ENCODE assay signal across 12 cellular contexts in the genomic region with DNA sequence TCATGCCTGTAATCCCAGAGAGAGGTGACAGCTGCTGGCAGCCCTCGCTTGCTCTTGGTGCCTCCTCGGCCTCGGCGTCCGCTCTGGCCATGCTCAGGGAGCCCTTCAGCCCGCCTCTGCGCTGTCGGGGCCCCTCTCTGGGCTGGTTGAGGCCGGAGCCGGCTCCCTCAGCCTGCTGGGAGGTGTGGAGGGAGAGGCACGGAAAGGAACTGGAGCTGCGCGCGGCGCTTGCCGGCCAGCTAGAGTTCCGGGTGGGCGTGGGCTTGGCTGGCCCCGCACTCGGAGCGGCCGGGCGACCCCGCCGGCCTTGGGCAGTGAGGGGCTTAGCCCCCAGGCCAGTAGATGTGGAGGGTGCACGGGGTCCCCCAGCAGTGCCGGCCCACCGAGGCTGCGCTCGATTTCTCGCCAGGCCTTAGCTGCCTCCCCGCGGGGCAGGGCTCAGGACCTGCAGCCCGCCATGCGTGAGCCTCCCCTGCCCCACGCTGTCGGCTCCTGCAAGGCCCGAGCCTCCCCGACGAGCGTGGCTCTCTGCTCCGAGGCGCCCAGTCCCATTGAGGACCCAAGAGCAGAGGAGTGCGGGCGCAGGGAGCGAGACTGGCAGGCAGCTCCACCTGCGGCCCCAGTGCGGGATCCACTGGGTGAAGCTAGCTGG. TPM values are rescaled to one million over a fixed set of nuclear protein-coding genes. Genes with fewer than 3 reads are reported as not detected.
DNase-seq lines count a peak whose midpoint lies in the region; ATAC-seq and TF ChIP-seq lines count a peak whose summit lies in the region.
"Had no signal": no experiment of that assay in that cellular context is flagged by ENCODE, and none has a peak within 500 bp of the region (broad histone marks: within the 10 kb centered on the region; RNA-seq: fewer than 3 reads in every experiment).

No MANE protein-coding gene starts in this region.

- no peak for DNase-seq in activated T-cell treated with anti-CD3 and anti-CD28 coated beads, Interleukin-2, amount 50 U/mL, for 24 hours
- DNase-seq in activated T-cell treated with anti-CD3 and anti-CD28 coated beads, Interleukin-2, amount 50 U/mL, for 1 hour = no peak
- no peak for DNase-seq in activated B cell treated with CpG ODN at 0.5 μM for 24 hours
- no peak for DNase-seq in testis
- DNase-seq in T-helper 2 cell = no peak
- DNase-seq in AG08396 (ENCODE audit: low spot score) = no peak
- DNase-seq: cortex of kidney had no signal

- no peak overlapping the region for H3K27ac ChIP-seq in iPS-20b (ENCODE audit: low read length)
- peak overlapping the region in 1 of 2 donors; percentile 18 for H3K27ac ChIP-seq in testis
- H3K27ac ChIP-seq: BLaER1 treated with 17β-estradiol and CSF1 and Interleukin-3, amounts not matched to agents 10 nM and 100 nM had no signal

- POLR2A ChIA-PET in activated B cell treated with CpG ODN at 0.5 μM for 24 hours (lab: Charles Lee) = interaction anchor here (1.6 kb wide), 1 partner anchor 16 kb away, joined by 3 read pairs; no protein-coding TSS in a partner anchor

- H3K9me3 Mint-ChIP-seq in activated T-cell treated with anti-CD3 and anti-CD28 coated beads, Interleukin-2, amount 50 U/mL, for 24 hours = peaks cover 4% of the 10 kb centered on the region
- no peaks in the 10 kb centered on the region for H3K9me3 Mint-ChIP-seq in activated B cell treated with CpG ODN at 0.5 μM for 24 hours

- intact Hi-C loops in activated B cell treated with CpG ODN at 0.5 μM for 24 hours (cut with micrococcal nuclease) = no loop called here
- intact Hi-C loops in testis (cut with DNase I; ENCODE audit: low total_unique reads) = no loop called here

- no peaks in the 10 kb centered on the region for H3K27me3 ChIP-seq in iPS-20b (ENCODE audit: insufficient read depth, low read length)
- H3K27me3 ChIP-seq in testis = no peaks in the 10 kb centered on the region
- H3K27me3 ChIP-seq: BLaER1 treated with 17β-estradiol and CSF1 and Interleukin-3, amounts not matched to agents 10 nM and 100 nM had no signal

- H3K27ac Mint-ChIP-seq in activated T-cell treated with anti-CD3 and anti-CD28 coated beads, Interleukin-2, amount 50 U/mL, for 24 hours = no peak overlapping the region
- no peak overlapping the region for H3K27ac Mint-ChIP-seq in activated B cell treated with CpG ODN at 0.5 μM for 24 hours

- H3K36me3 Mint-ChIP-seq in activated T-cell treated with anti-CD3 and anti-CD28 coated beads, Interleukin-2, amount 50 U/mL, for 24 hours (ENCODE audit: low read depth) = no peaks in the 10 kb centered on the region
- H3K36me3 Mint-ChIP-seq in activated B cell treated with CpG ODN at 0.5 μM for 24 hours (ENCODE audit: low read depth) = no peaks in the 10 kb centered on the region

- H3K4me1 ChIP-seq in iPS-20b (ENCODE audit: insufficient read depth, low read length) (no peaks in the 10 kb centered on the region), testis (no peaks in the 10 kb centered on the region)

- peaks cover 26% of the 10 kb centered on the region for H3K27me3 Mint-ChIP-seq in activated T-cell treated with anti-CD3 and anti-CD28 coated beads, Interleukin-2, amount 50 U/mL, for 24 hours
- peaks cover 15% of the 10 kb centered on the region for H3K27me3 Mint-ChIP-seq in activated B cell treated with CpG ODN at 0.5 μM for 24 hours

- H3K4me3 ChIP-seq in iPS-20b (ENCODE audit: low read length) (peak overlapping the region; percentile 30; the same call in 1 of the 2 replicates), testis (peak overlapping the region; percentile 39 to 57)
- H3K4me3 ChIP-seq: BLaER1 treated with 17β-estradiol and CSF1 and Interleukin-3, amounts not matched to agents 10 nM and 100 nM had no signal

- H3K4me3 Mint-ChIP-seq in activated T-cell treated with anti-CD3 and anti-CD28 coated beads, Interleukin-2, amount 50 U/mL, for 24 hours = peak overlapping the region; percentile 33
- peak overlapping the region; percentile 55 for H3K4me3 Mint-ChIP-seq in activated B cell treated with CpG ODN at 0.5 μM for 24 hours
- H3K4me3 Mint-ChIP-seq: T-helper 1 cell treated with Interleukin-12 subunit alpha and Interleukin-12 subunit beta and Interleukin-4 antibody, amounts not matched to agents 30 μg/mL and 1 μg/mL, for 36 hours had no signal

- TF ChIP-seq CTCF in activated B cell treated with CpG ODN at 0.5 μM for 24 hours (IDR thresholded peaks at IDR 0.05) = no peak
- TF ChIP-seq CTCF in testis (IDR thresholded peaks at IDR 0.05) = no peak

- peaks cover 12% of the 10 kb centered on the region for H3K4me1 Mint-ChIP-seq in activated T-cell treated with anti-CD3 and anti-CD28 coated beads, Interleukin-2, amount 50 U/mL, for 24 hours (ENCODE audit: low read depth)
- H3K4me1 Mint-ChIP-seq in activated B cell treated with CpG ODN at 0.5 μM for 24 hours = peaks cover 12% of the 10 kb centered on the region

- H3K36me3 ChIP-seq in iPS-20b (ENCODE audit: insufficient read depth, low read depth, low read length) (no peaks in the 10 kb centered on the region), testis (ENCODE audit: low read depth, missing control alignments) (no peaks in the 10 kb centered on the region)
- H3K36me3 ChIP-seq: BLaER1 treated with 17β-estradiol and CSF1 and Interleukin-3, amounts not matched to agents 10 nM and 100 nM had no signal

- H3K9ac ChIP-seq in iPS-20b (ENCODE audit: low read depth, low read length) = no peak overlapping the region
- H3K9ac ChIP-seq: BLaER1 treated with 17β-estradiol and CSF1 and Interleukin-3, amounts not matched to agents 10 nM and 100 nM had no signal

- no peak for TF ChIP-seq POLR2A in testis (IDR thresholded peaks at IDR 0.05)

- ATAC-seq in activated B cell treated with CpG ODN at 0.5 μM for 24 hours (ENCODE audit: low read depth) = no peak
- ATAC-seq in GM21737 (IDR thresholded peaks at IDR 0.05; ENCODE audit: unreplicated experiment) = no peak

- H3K9me3 ChIP-seq in iPS-20b (ENCODE audit: insufficient read depth, low read depth, low read length) (no peaks in the 10 kb centered on the region), testis (no peaks in the 10 kb centered on the region)

- CTCF ChIA-PET in activated B cell treated with CpG ODN at 0.5 μM for 24 hours (lab: Charles Lee) = no interaction called here

- 7 to 64% methylated on average over 6 to 48 of the region's 48 CpGs for WGBS in testis, 2 donors

RNA-seq across cellular contexts. Expression of a gene that starts 34.6 kb away (rescaled TPM):
- total RNA-seq in activated B cell treated with CpG ODN at 0.5 μM for 24 hours = 1.0 and 1.6 TPM in 2 replicates
- total RNA-seq in testis = 10 to 100 TPM in 1 of 2 donors, 1 to 10 TPM in 1; 7.9 to 14.3 TPM
- polyA plus RNA-seq in testis (ENCODE audit: insufficient read depth, low read depth, low replicate concordance) = 21.7 TPM
- total RNA-seq: omental fat pad had no signal

RNA-seq across cellular contexts. Expression of a gene that starts 34.9 kb away (rescaled TPM):
- total RNA-seq in activated B cell treated with CpG ODN at 0.5 μM for 24 hours (18.1 and 18.3 TPM in 2 replicates), testis (10 to 100 TPM; 11.0 to 12.5 TPM)
- 9.5 TPM for polyA plus RNA-seq in testis (ENCODE audit: insufficient read depth, low read depth, low replicate concordance)
